ENCODE assay signal across 9 cellular contexts in the genomic region with DNA sequence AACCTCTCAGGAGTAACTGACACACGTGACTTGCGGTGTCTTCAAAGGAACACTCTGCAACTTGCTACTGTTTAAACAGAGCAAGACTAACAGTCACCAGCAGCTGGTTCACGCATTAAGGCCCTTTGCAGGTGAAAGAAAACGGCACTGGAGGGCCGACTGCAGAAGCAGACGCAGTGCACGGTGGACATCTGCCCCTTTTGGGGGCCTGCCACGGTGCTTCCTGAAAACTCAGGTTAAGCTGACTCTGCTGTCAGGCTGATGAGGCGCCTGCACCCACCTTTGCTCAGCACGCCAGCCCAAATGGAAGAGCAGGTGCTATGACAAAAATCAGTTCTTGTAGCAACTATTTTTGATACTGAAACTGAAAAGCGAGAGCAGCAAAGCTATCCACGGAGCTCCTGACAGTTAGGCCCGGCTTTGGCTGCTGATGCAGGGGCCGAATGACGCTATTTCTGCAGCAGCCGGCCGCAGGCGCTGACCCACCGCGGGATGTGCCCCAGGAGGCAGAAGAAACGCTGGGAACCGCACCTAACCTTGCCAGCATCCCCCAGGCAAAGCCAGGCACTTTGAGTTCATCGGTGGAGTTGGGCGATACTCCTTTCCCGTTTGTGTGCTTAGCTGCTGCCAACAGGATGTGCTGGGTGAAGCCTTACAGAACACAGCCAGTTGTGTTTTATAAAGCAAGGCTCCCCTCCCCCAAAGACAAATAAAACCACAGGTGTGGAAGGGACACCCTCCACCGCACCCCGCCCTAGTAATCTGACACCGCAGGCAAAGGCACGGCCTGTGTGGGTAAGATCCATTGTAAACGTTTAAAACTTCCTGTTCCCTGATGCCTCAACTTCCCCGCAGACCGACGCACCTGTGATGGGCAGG.
DNase-seq lines count a peak whose midpoint lies in the region; ATAC-seq and TF ChIP-seq lines count a peak whose summit lies in the region.
"Had no signal": no experiment of that assay in that cellular context is flagged by ENCODE, and none has a peak within 500 bp of the region (broad histone marks: within the 10 kb centered on the region; RNA-seq: fewer than 3 reads in every experiment).

No MANE protein-coding gene starts in this region.

- TF ChIP-seq POLR2A in erythroblast (IDR thresholded peaks at IDR 0.05; ENCODE audit: low read length) = no peak

- no peak overlapping the region for H3K4me3 ChIP-seq in iPS DF 6.9 (ENCODE audit: low read length)
- H3K4me3 ChIP-seq: uterus had no signal

- no peaks in the 10 kb centered on the region for H3K9me3 ChIP-seq in iPS DF 6.9 (ENCODE audit: control insufficient read depth, insufficient read depth, low read length)
- H3K9me3 ChIP-seq: uterus had no signal

- H3K36me3 ChIP-seq in iPS DF 6.9 (ENCODE audit: control insufficient read depth, insufficient read depth, low read length) = peaks cover 26% of the 10 kb centered on the region
- H3K36me3 ChIP-seq: uterus had no signal

- H3K27ac ChIP-seq in iPS DF 6.9 (ENCODE audit: low read length) = no peak overlapping the region
- H3K27ac ChIP-seq: uterus had no signal

- H3K27me3 ChIP-seq in iPS DF 6.9 (ENCODE audit: control insufficient read depth, insufficient read depth, low read length) = no peaks in the 10 kb centered on the region
- H3K27me3 ChIP-seq: uterus had no signal

- DNase-seq in 8988T = peak; percentile 16
- peak; percentile 19 for DNase-seq in NCI-H2227 (lab: John Stamatoyannopoulos, UW; ENCODE audit: unreplicated experiment)
- peak; percentile 36 for DNase-seq in activated T-cell treated with anti-CD3 and anti-CD28 coated beads for 48 hours (ENCODE audit: low read depth)
- peak; percentile 48 for DNase-seq in iPS DF 6.9 (ENCODE audit: low read depth, low spot score)
- DNase-seq in stimulated activated CD8-positive, alpha-beta memory T cell treated with anti-CD3 and anti-CD28 coated beads, Interleukin-12 subunit alpha, Interleukin-12 subunit beta, amount 100 ng/mL, for 1 hour (ENCODE audit: low read depth) = peak; percentile 24
- no peak for DNase-seq in erythroblast (lab: John Stamatoyannopoulos, UW)

- peaks cover 7% of the 10 kb centered on the region; the same call in 1 of the 2 replicates for H3K4me1 ChIP-seq in iPS DF 6.9 (ENCODE audit: control insufficient read depth, insufficient read depth, low read length)
- H3K4me1 ChIP-seq: uterus had no signal

- WGBS in iPS DF 6.9 (ENCODE audit: insufficient coverage, insufficient read length) = no CpG with 5 or more reads among the region's 33 CpGs

- peak; percentile 52 for ATAC-seq in GM19025 (IDR thresholded peaks at IDR 0.05; ENCODE audit: low read depth, unreplicated experiment)
- peak; percentile 38 for ATAC-seq in HG03103 (IDR thresholded peaks at IDR 0.05; ENCODE audit: low read depth, unreplicated experiment)

Comparison
In these comparisons a context has a peak if more than half of its experiments do, and no peak if none do; other contexts are left out.
1. DNase-seq: peak in 8988T (single experiment), NCI-H2227 (single experiment), activated T-cell treated with anti-CD3 and anti-CD28 coated beads for 48 hours (single experiment), iPS DF 6.9 (single experiment) and stimulated activated CD8-positive, alpha-beta memory T cell treated with anti-CD3 and anti-CD28 coated beads, Interleukin-12 subunit alpha, Interleukin-12 subunit beta, amount 100 ng/mL, for 1 hour (single experiment); none in erythroblast (0 of 2).